ENCODE assay signal across 13 cellular contexts in the genomic region with DNA sequence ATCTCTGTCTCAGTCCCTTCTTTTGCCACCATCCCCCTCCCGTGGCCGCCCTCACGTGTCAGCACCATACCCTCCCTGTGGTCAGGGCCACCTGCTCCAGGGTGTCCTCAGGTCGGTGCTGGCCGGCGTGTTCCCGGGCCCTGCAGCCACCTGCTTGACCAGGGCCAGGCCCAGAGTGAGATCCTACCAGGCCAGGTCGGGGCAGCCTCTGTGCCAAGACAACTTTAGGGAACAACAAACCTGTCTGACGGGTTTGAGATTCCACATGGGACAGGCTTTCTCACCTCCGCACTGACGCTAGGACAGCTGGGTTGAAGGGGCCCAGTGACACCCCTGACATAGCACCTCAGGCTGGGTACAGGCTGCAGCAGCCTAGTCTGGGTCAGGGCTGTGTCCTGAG. TPM values are rescaled to one million over a fixed set of nuclear protein-coding genes. Genes with fewer than 3 reads are reported as not detected.
A peak's percentile ranks its signal among the peaks of the same experiment; 100 is the strongest.
DNase-seq lines count a peak whose midpoint lies in the region; ATAC-seq and TF ChIP-seq lines count a peak whose summit lies in the region.
"Had no signal": no experiment of that assay in that cellular context is flagged by ENCODE, and none has a peak within 500 bp of the region (broad histone marks: within the 10 kb centered on the region; RNA-seq: fewer than 3 reads in every experiment).

No MANE protein-coding gene starts in this region.

- no peak overlapping the region for H3K27ac ChIP-seq in endodermal cell (ENCODE audit: low read depth, low read length)

- TF ChIP-seq CTCF in natural killer cell (IDR thresholded peaks at IDR 0.05) = no peak
- TF ChIP-seq CTCF in endodermal cell (conservative IDR thresholded peaks at IDR 0.05) = no peak

- H3K9me3 Mint-ChIP-seq in natural killer cell treated with Interleukin-12 subunit alpha and Interleukin-12 subunit beta and Interleukin-15 and Interleukin-18, amount 100 ng/mL, for 72 hours = no peaks in the 10 kb centered on the region
- no peaks in the 10 kb centered on the region for H3K9me3 Mint-ChIP-seq in natural killer cell
- no peaks in the 10 kb centered on the region for H3K9me3 Mint-ChIP-seq in endodermal cell

- H3K27me3 ChIP-seq in endodermal cell (ENCODE audit: control insufficient read depth, insufficient read depth, low read length, poor library complexity, severe bottlenecking) = no peaks in the 10 kb centered on the region

- H3K27me3 Mint-ChIP-seq in natural killer cell treated with Interleukin-12 subunit alpha and Interleukin-12 subunit beta and Interleukin-15 and Interleukin-18, amount 100 ng/mL, for 72 hours = peaks cover 12 to 17% of the 10 kb centered on the region in 2 donors
- H3K27me3 Mint-ChIP-seq in natural killer cell (ENCODE audit: low read depth in 2 of 2) = peaks cover 8 to 12% of the 10 kb centered on the region in 2 donors
- H3K27me3 Mint-ChIP-seq in endodermal cell (ENCODE audit: insufficient read depth) = no peaks in the 10 kb centered on the region

- no peak overlapping the region for H3K4me3 ChIP-seq in endodermal cell (ENCODE audit: low read length)
- H3K4me3 ChIP-seq: K562, sigmoid colon had no signal

- H3K36me3 Mint-ChIP-seq in natural killer cell treated with Interleukin-12 subunit alpha and Interleukin-12 subunit beta and Interleukin-15 and Interleukin-18, amount 100 ng/mL, for 72 hours = no peaks in the 10 kb centered on the region
- H3K36me3 Mint-ChIP-seq in natural killer cell (no peaks in the 10 kb centered on the region), endodermal cell (ENCODE audit: low read depth) (no peaks in the 10 kb centered on the region)
- H3K36me3 Mint-ChIP-seq: activated naive CD8-positive, alpha-beta T cell had no signal

- no peaks in the 10 kb centered on the region for H3K9me3 ChIP-seq in endodermal cell (ENCODE audit: control insufficient read depth, low read length)
- H3K9me3 ChIP-seq: sigmoid colon had no signal

- H3K27ac Mint-ChIP-seq in natural killer cell treated with Interleukin-12 subunit alpha and Interleukin-12 subunit beta and Interleukin-15 and Interleukin-18, amount 100 ng/mL, for 72 hours = peak overlapping the region; percentile 0 to 20
- H3K27ac Mint-ChIP-seq in natural killer cell = no peak overlapping the region
- H3K27ac Mint-ChIP-seq in endodermal cell = no peak overlapping the region
- H3K27ac Mint-ChIP-seq: activated naive CD8-positive, alpha-beta T cell had no signal

- H3K4me1 Mint-ChIP-seq in natural killer cell treated with Interleukin-12 subunit alpha and Interleukin-12 subunit beta and Interleukin-15 and Interleukin-18, amount 100 ng/mL, for 72 hours (ENCODE audit: low read depth in 2 of 2) = peaks cover 9 to 12% of the 10 kb centered on the region in 2 donors
- peaks cover 0 to 24% of the 10 kb centered on the region in 2 donors for H3K4me1 Mint-ChIP-seq in natural killer cell
- H3K4me1 Mint-ChIP-seq in endodermal cell = peaks cover 3% of the 10 kb centered on the region

- WGBS in endodermal cell (ENCODE audit: insufficient coverage in 1 of 2, insufficient read length in 1 of 2), 2 experiments = 90 to 92% methylated on average over 11 of the region's 11 CpGs

- ATAC-seq in natural killer cell treated with Interleukin-12 subunit alpha and Interleukin-12 subunit beta and Interleukin-15 and Interleukin-18, amount 100 ng/mL, for 72 hours = peak in 1 of 2 donors; percentile 28
- no peak for ATAC-seq in natural killer cell
- ATAC-seq: K562 had no signal

- H3K36me3 ChIP-seq in endodermal cell (ENCODE audit: control insufficient read depth, insufficient read depth, low read length) = no peaks in the 10 kb centered on the region
- H3K36me3 ChIP-seq: sigmoid colon had no signal

- H3K4me3 Mint-ChIP-seq in natural killer cell treated with Interleukin-12 subunit alpha and Interleukin-12 subunit beta and Interleukin-15 and Interleukin-18, amount 100 ng/mL, for 72 hours = no peak overlapping the region
- H3K4me3 Mint-ChIP-seq in natural killer cell (no peak overlapping the region), endodermal cell (no peak overlapping the region)
- H3K4me3 Mint-ChIP-seq: activated naive CD8-positive, alpha-beta T cell had no signal

- H3K9ac ChIP-seq in endodermal cell (ENCODE audit: extremely low read depth, low read length, poor library complexity, severe bottlenecking) = no peak overlapping the region

- H3K4me1 ChIP-seq in endodermal cell (ENCODE audit: control insufficient read depth, insufficient read depth, low read length) = no peaks in the 10 kb centered on the region

- intact Hi-C loops in natural killer cell (cut with micrococcal nuclease) = no loop called here

- no peak for DNase-seq in natural killer cell treated with Interleukin-12 subunit alpha and Interleukin-12 subunit beta and Interleukin-15 and Interleukin-18, amount 100 ng/mL, for 72 hours (ENCODE audit: low spot score)
- no peak for DNase-seq in natural killer cell
- DNase-seq in endodermal cell = peak; percentile 76
- peak; percentile 36 for DNase-seq in myocyte (ENCODE audit: low read depth)
- DNase-seq in MV-4-11 (lab: John Stamatoyannopoulos, UW) = no peak
- DNase-seq in stimulated activated naive CD4-positive, alpha-beta T cell treated with Interleukin-2 at 50 U/mL for 16 hours (lab: John Stamatoyannopoulos, UW) = no peak
- no peak for DNase-seq in T-helper 9 cell
- DNase-seq in GF-D8 (lab: John Stamatoyannopoulos, UW) = no peak
- DNase-seq: dermis blood vessel endothelial cell, NCI-H2107, sigmoid colon had no signal

RNA-seq across cellular contexts. Expression of gene SBNO2, which starts 7.5 kb away (rescaled TPM):
- total RNA-seq in natural killer cell treated with Interleukin-12 subunit alpha and Interleukin-12 subunit beta and Interleukin-15 and Interleukin-18, amount 100 ng/mL, for 72 hours = 100 to 1,000 TPM; 204 to 205 TPM
- total RNA-seq in natural killer cell = 100 to 1,000 TPM in 1 of 3 donors, 10 to 100 TPM in 2; 92.0 to 106 (median 94.3) TPM
- 10 to 100 TPM; 43.3 to 50.4 TPM for total RNA-seq in endodermal cell
- 17.7 TPM for polyA plus RNA-seq in endodermal cell (2013, experiment 1 of 2)
- 17.6 TPM for polyA plus RNA-seq in endodermal cell (2013, experiment 2 of 2)
- total RNA-seq in myocyte = 23.3 and 25.0 TPM in 2 replicates
- polyA plus RNA-seq in myocyte (2012) = 22.5 TPM

RNA-seq across cellular contexts. Expression of gene STK11, which starts 24.0 kb away (rescaled TPM):
- total RNA-seq in natural killer cell treated with Interleukin-12 subunit alpha and Interleukin-12 subunit beta and Interleukin-15 and Interleukin-18, amount 100 ng/mL, for 72 hours = 10 to 100 TPM; 50.9 to 79.2 TPM
- 10 to 100 TPM; 51.5 to 61.1 (median 54.0) TPM for total RNA-seq in natural killer cell
- 10 to 100 TPM; 78.8 to 81.4 TPM for total RNA-seq in endodermal cell
- 44.7 TPM for polyA plus RNA-seq in endodermal cell (2013, experiment 1 of 2)
- 46.8 TPM for polyA plus RNA-seq in endodermal cell (2013, experiment 2 of 2)
- 86.3 and 94.9 TPM in 2 replicates for total RNA-seq in myocyte
- polyA plus RNA-seq in myocyte (2012) = 45.8 TPM

RNA-seq across cellular contexts. Expression of gene CBARP, which starts 56.2 kb away (rescaled TPM):
- total RNA-seq in natural killer cell treated with Interleukin-12 subunit alpha and Interleukin-12 subunit beta and Interleukin-15 and Interleukin-18, amount 100 ng/mL, for 72 hours = under 1 TPM in 1 of 2 donors, not detected in 1; 0.28 TPM
- total RNA-seq in natural killer cell (under 1 TPM in 2 of 3 donors, not detected in 1; 0.14 to 0.41 TPM), endodermal cell (10 to 100 TPM; 21.5 to 28.5 TPM), myocyte (4.0 and 4.8 TPM in 2 replicates)
- 26.4 TPM for polyA plus RNA-seq in endodermal cell (2013, experiment 1 of 2)
- polyA plus RNA-seq in endodermal cell (2013, experiment 2 of 2) = 19.3 TPM
- polyA plus RNA-seq in myocyte (2012) = 3.2 TPM

RNA-seq across cellular contexts. Expression of gene ATP5F1D, which starts 59.9 kb away (rescaled TPM):
- total RNA-seq in natural killer cell treated with Interleukin-12 subunit alpha and Interleukin-12 subunit beta and Interleukin-15 and Interleukin-18, amount 100 ng/mL, for 72 hours = 100 to 1,000 TPM; 163 to 215 TPM
- 100 to 1,000 TPM in 2 of 3 donors, 10 to 100 TPM in 1; 88.6 to 119 (median 104) TPM for total RNA-seq in natural killer cell
- total RNA-seq in endodermal cell = 100 to 1,000 TPM; 144 to 159 TPM
- polyA plus RNA-seq in endodermal cell (2013, experiment 1 of 2) = 108 TPM
- polyA plus RNA-seq in endodermal cell (2013, experiment 2 of 2) = 96.0 TPM
- total RNA-seq in myocyte = 46.5 and 61.9 TPM in 2 replicates
- polyA plus RNA-seq in myocyte (2012) = 193 TPM

Comparison
In these comparisons a context has a peak if more than half of its experiments do, and no peak if none do; other contexts are left out.
1. H3K27ac Mint-ChIP-seq: peak in natural killer cell treated with Interleukin-12 subunit alpha and Interleukin-12 subunit beta and Interleukin-15 and Interleukin-18, amount 100 ng/mL, for 72 hours (2 of 2); none in natural killer cell (0 of 2) and endodermal cell (single experiment).
2. DNase-seq: peak in endodermal cell (single experiment) and myocyte (single experiment); none in natural killer cell treated with Interleukin-12 subunit alpha and Interleukin-12 subunit beta and Interleukin-15 and Interleukin-18, amount 100 ng/mL, for 72 hours (single experiment), natural killer cell (single experiment), MV-4-11 (single experiment), stimulated activated naive CD4-positive, alpha-beta T cell treated with Interleukin-2 at 50 U/mL for 16 hours (single experiment), T-helper 9 cell (single experiment) and GF-D8 (single experiment).